Comparison of ENCODE assay signal across 1 cellular context in the genomic region with DNA sequence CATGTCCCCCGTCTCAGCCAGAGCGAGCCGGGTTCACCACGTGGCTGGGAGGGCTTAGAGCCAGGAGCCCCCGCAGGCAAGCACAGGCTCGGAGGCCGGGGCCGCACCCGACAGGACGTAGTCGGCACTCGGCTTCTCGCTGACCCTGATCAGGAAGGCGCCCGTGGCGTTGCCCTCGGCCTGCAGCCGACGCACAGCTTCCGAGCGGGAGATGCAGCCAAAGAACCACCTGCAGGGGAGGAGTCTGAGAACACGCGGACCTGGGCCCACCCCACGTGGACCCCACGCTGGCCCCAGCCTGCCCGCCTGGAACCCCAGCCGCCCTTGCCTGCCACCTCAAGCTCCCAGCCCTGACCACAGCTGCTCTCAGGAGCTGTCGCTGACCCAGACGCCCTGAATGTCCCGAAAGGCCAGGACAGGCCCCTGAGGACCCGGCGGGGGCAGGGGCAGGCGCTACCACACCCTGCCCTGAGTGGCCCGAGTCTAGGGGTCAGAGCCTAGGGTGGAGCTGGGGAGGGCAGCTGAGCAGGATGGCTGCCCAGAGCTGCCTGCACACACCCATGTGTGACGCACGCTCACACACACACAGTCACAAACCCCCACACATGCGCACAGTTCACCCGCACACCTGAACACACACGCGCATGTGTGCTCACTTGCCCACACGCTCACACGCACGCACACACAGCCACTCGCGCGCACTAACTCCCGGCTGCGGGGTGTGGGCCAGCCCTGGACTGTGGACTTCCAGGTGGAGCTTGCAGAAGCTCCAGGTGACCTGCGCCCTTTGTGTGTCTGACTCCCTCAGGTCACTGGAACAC.
TF ChIP-seq lines count a peak whose summit lies in the region.

No MANE protein-coding gene starts in this region.

TF ChIP-seq in endothelial cell of umbilical vein, 7 proteins besides CTCF, POLR2A, EP300 and RAD21:
- TF ChIP-seq, protein P1, sequence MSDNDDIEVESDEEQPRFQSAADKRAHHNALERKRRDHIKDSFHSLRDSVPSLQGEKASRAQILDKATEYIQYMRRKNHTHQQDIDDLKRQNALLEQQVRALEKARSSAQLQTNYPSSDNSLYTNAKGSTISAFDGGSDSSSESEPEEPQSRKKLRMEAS (IDR thresholded peaks at IDR 0.05; ENCODE audit: insufficient read depth, insufficient read length), result no peak
- peak; percentile 39 for TF ChIP-seq EZH2 (IDR thresholded peaks at IDR 0.05; ENCODE audit: borderline replicate concordance, low read depth, low read length, severe bottlenecking)
